In genomic region chr11:62909107-62909894, GRCh38 we compare ENCODE assay signal across 8 cellular contexts. TPM values are rescaled to one million over a fixed set of nuclear protein-coding genes. Genes with fewer than 3 reads are reported as not detected.
A peak's percentile ranks its signal among the peaks of the same experiment; 100 is the strongest.
DNase-seq lines count a peak whose midpoint lies in the region; ATAC-seq, FAIRE-seq and TF ChIP-seq lines count a peak whose summit lies in the region.

No MANE protein-coding gene starts in this region.

- TF ChIP-seq CTCF in D721Med (IDR thresholded peaks at IDR 0.05; ENCODE audit: insufficient read depth, missing control alignments) = peak; percentile 83

- FAIRE-seq in D721Med (lab: Jason Lieb, UNC) = no peak

- DNase-seq in D721Med (ENCODE audit: insufficient read length, low spot score) (peak; percentile 66), HT1080 (ENCODE audit: low read depth) (peak; percentile 76), UCSD-AML1 (lab: John Stamatoyannopoulos, UW; ENCODE audit: unreplicated experiment) (peak; percentile 38), Right ventricle myocardium inferior (ENCODE audit: missing footprints) (peak; percentile 84), posterior vena cava (ENCODE audit: low spot score) (peak; percentile 87), GF-D8 (lab: John Stamatoyannopoulos, UW) (no peak)

- ATAC-seq in Right ventricle myocardium inferior = peak; percentile 32
- ATAC-seq in GM19023 (IDR thresholded peaks at IDR 0.05; ENCODE audit: unreplicated experiment) = no peak
- no peak for ATAC-seq in HG03342 (IDR thresholded peaks at IDR 0.05; ENCODE audit: unreplicated experiment)

- intact Hi-C loops in Right ventricle myocardium inferior (cut with DNase I) (loop anchor here (2.0 kb wide), 2 partner anchors 18 to 66 kb away; no protein-coding TSS in a partner anchor), posterior vena cava (cut with DNase I) (loop anchor here in 1 of 2 donors (2.0 kb wide), 1 partner anchor 116 kb away; no protein-coding TSS in a partner anchor)

RNA-seq across cellular contexts. Expression of gene CHRM1, which starts 11.9 kb away (rescaled TPM):
- total RNA-seq in HT1080 (2014; rRNA removed; shearing (Covaris generic)) = not detected in 2 replicates
- not detected in 2 replicates for polyA plus RNA-seq in HT1080 (2015; cell fraction: cytosol; rRNA removed)
- not detected in 2 replicates for polyA plus RNA-seq in HT1080 (2015; cell fraction: nucleus; rRNA removed)
- not detected for total RNA-seq in Right ventricle myocardium inferior
- total RNA-seq in posterior vena cava = not detected

RNA-seq across cellular contexts. Expression of gene SLC3A2, which starts 28.6 kb away (rescaled TPM):
- total RNA-seq in HT1080 (2014; rRNA removed; shearing (Covaris generic)) = 275 and 289 TPM in 2 replicates
- 237 and 276 TPM in 2 replicates for polyA plus RNA-seq in HT1080 (2015; cell fraction: cytosol; rRNA removed)
- polyA plus RNA-seq in HT1080 (2015; cell fraction: nucleus; rRNA removed) = 991 and 1,003 TPM in 2 replicates
- total RNA-seq in Right ventricle myocardium inferior (39.7 TPM), posterior vena cava (100 to 1,000 TPM in 1 of 2 donors, 10 to 100 TPM in 1; 89.4 to 114 TPM)
